ENCODE assay signal across 9 cellular contexts in the genomic region with DNA sequence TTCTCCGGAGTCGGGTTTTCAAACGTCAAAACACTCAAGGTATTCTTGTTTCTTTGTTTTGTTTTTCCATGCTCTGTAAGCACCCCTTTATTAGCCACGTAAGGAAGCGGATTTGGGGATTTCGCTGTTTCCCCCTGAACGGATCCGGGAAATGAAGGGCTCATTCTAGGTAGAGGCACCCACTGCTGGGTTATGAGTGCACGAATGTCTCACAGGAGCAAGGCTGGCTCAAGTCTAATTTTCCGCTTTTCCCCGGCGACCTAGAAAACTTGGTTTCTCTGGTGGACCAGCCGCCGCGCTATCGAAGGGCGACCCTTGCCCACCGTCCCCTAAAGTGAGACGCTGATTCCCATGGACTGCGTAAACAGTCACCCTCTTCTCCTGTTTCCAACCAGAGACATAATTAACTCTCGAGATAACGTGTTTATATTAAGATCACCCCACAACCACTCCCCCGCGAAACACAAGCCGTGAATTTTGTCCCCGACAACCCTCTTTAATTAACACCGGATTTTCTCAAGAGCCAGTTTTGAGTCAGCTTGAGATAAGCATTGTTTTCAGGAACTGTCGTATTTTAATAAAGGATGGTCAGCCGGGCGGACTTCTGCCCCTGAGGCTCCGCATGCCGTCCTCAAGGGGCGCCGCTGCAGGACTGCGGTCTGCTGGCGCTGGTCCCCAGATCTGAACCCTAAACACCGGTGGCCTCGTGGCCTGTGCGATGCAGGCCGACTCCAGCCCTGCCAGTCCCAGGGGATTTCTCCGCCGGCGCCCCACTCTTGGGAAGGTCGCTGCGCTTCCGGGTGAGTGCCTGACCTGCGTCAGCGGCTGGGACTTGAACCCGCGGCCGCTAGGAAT. TPM values are rescaled to one million over a fixed set of nuclear protein-coding genes. Genes with fewer than 3 reads are reported as not detected.
A peak's percentile ranks its signal among the peaks of the same experiment; 100 is the strongest.
DNase-seq lines count a peak whose midpoint lies in the region; ATAC-seq and TF ChIP-seq lines count a peak whose summit lies in the region.
"Had no signal": no experiment of that assay in that cellular context is flagged by ENCODE, and none has a peak within 500 bp of the region (broad histone marks: within the 10 kb centered on the region; RNA-seq: fewer than 3 reads in every experiment).

No MANE protein-coding gene starts in this region.

- H3K4me3 Mint-ChIP-seq in HFFc6 (peak overlapping the region; percentile 92), brain (peak overlapping the region; percentile 82 to 90 (median 84))

- peak overlapping the region in 7 of 8 donors; percentile 37 to 71 (median 68) for H3K27ac ChIP-seq in spleen

- H3K4me1 ChIP-seq in spleen: peaks cover 0 to 17% (median 5%) of the 10 kb centered on the region in 6 donors

- peaks cover 10% of the 10 kb centered on the region; the same call in 1 of the 2 replicates for H3K4me1 Mint-ChIP-seq in HFFc6 (ENCODE audit: low read depth)
- H3K4me1 Mint-ChIP-seq in brain: peaks cover 35% of the 10 kb centered on the region

- H3K36me3 ChIP-seq in spleen: no peaks in the 10 kb centered on the region

- peaks cover 2 to 21% (median 14%) of the 10 kb centered on the region in 8 donors for H3K9me3 ChIP-seq in spleen

- H3K27ac Mint-ChIP-seq in HFFc6 (peak overlapping the region; percentile 80; the same call in 1 of the 2 replicates), brain (peak overlapping the region; percentile 25 to 95 (median 87))

- H3K4me3 ChIP-seq in spleen: peak overlapping the region in 7 of 8 donors; percentile 6 to 56 (median 22)

- TF ChIP-seq CTCF in HFFc6 (IDR thresholded peaks at IDR 0.05) (peak; percentile 46; the same call in 1 of the 2 replicates), brain (conservative IDR thresholded peaks at IDR 0.05) (peak; percentile 23 to 41), spleen (IDR thresholded peaks at IDR 0.05 in 8 of 11, conservative IDR thresholded peaks at IDR 0.05 in 3 of 11) (peak in 6 of 11 experiments; percentile 15 to 34 (median 26))

- peaks cover 5% of the 10 kb centered on the region; the same call in 1 of the 2 replicates for H3K36me3 Mint-ChIP-seq in HFFc6 (ENCODE audit: low read depth)
- peaks cover 7% of the 10 kb centered on the region for H3K36me3 Mint-ChIP-seq in brain

- 6 to 11% (median 7%) methylated on average over 47 to 51 of the region's 51 CpGs for WGBS in spleen, 5 donors

- peaks cover 6% of the 10 kb centered on the region for H3K27me3 Mint-ChIP-seq in HFFc6 (ENCODE audit: insufficient read depth)
- peaks cover 55% of the 10 kb centered on the region for H3K27me3 Mint-ChIP-seq in brain

- peaks cover 0 to 60% (median 42%) of the 10 kb centered on the region in 7 donors for H3K27me3 ChIP-seq in spleen (replicated peaks in 1 of 7)

- H3K9me3 Mint-ChIP-seq in HFFc6 (peaks cover 3% of the 10 kb centered on the region; the same call in 1 of the 2 replicates), brain (peaks cover 18 to 41% (median 30%) of the 10 kb centered on the region in 5 experiments)

- DNase-seq in HFFc6 (no peak), iris pigment epithelial cell (ENCODE audit: low read depth) (peak; percentile 25), spleen (peak; percentile 72), activated gamma-delta T cell treated with Interleukin-2 at 50 U/mL for 16 hours (no peak)
- no peak for DNase-seq in stimulated activated CD4-positive, alpha-beta T cell treated with anti-CD3 and anti-CD28 coated beads, Interleukin-4, amount 100 ng/mL, for 1 hour

- ATAC-seq in GM21367 (IDR thresholded peaks at IDR 0.05; ENCODE audit: unreplicated experiment) (no peak), HG03196 (IDR thresholded peaks at IDR 0.05; ENCODE audit: unreplicated experiment) (no peak)
- ATAC-seq: Panc1 had no signal

- intact Hi-C loops in spleen (cut with DNase I; ENCODE audit: low total_unique reads): no loop called here

- no peak for TF ChIP-seq POLR2A in spleen (IDR thresholded peaks at IDR 0.05)

RNA-seq across cellular contexts. Expression of gene ABCC9, which starts 0.5 kb away (rescaled TPM):
- total RNA-seq in HFFc6 (2021; fragmentation: NEBNext Ultra II Directional; extraction: Animal tissue kit (Norgen Biotek cat#: 25700)): 1 to 10 TPM in 4 of 6 experiments, under 1 TPM in 2; 0.81 to 9.7 (median 8.2) TPM
- polyA plus RNA-seq in brain (ENCODE audit: insufficient read depth, low read depth, low replicate concordance) (1.2 TPM), spleen (under 1 TPM; 0.42 to 0.54 (median 0.45) TPM)
- total RNA-seq in spleen: 10 to 100 TPM; 10.1 to 21.8 (median 18.7) TPM

Comparison
In these comparisons a context has a peak if more than half of its experiments do, and no peak if none do; other contexts are left out.
1. DNase-seq: peak in iris pigment epithelial cell (single experiment) and spleen (single experiment); none in HFFc6 (single experiment), stimulated activated CD4-positive, alpha-beta T cell treated with anti-CD3 and anti-CD28 coated beads, Interleukin-4, amount 100 ng/mL, for 1 hour (single experiment) and activated gamma-delta T cell treated with Interleukin-2 at 50 U/mL for 16 hours (single experiment).
2. Peak in every context shown above with its lines, with median percentiles within 50 percentile points of each other: CTCF ChIP-seq.